Comparison of ENCODE assay signal across 4 cellular contexts in genomic region chr1:54635804-54636203, GRCh38. TPM values are rescaled to one million over a fixed set of nuclear protein-coding genes. Genes with fewer than 3 reads are reported as not detected.
"Had no signal": no experiment of that assay in that cellular context is flagged by ENCODE, and none has a peak within 500 bp of the region (broad histone marks: within the 10 kb centered on the region; RNA-seq: fewer than 3 reads in every experiment).

No MANE protein-coding gene starts in this region.

RNA-seq across cellular contexts. Expression of gene MROH7, which starts 5.8 kb away (rescaled TPM):
- total RNA-seq: LHCN-M2, M059J, MCF 10A, NCI-H460 had no signal

RNA-seq across cellular contexts. Expression of gene FAM151A, which starts 12.5 kb away (rescaled TPM):
- total RNA-seq: LHCN-M2, M059J, MCF 10A, NCI-H460 had no signal
